1 cellular context compared by ENCODE assay signal in genomic region chr4:184815046-184815877, GRCh38.
TF ChIP-seq lines count a peak whose summit lies in the region.

No MANE protein-coding gene starts in this region.

TF ChIP-seq in K562, 482 proteins besides CTCF, POLR2A, EP300 and RAD21 (continued from another document):
- TF ChIP-seq HDAC3 (IDR thresholded peaks at IDR 0.05; ENCODE audit: borderline replicate concordance, partially characterized antibody): peak; percentile 65
- TF ChIP-seq ATF3 (IDR thresholded peaks at IDR 0.05): peak; percentile 87
- TF ChIP-seq ATF3 (CRISPR knock-in tag; conservative IDR thresholded peaks at IDR 0.05): peak; percentile 79; the same call in 1 of the 2 replicates
- TF ChIP-seq DACH1 (IDR thresholded peaks at IDR 0.05; ENCODE audit: partially characterized antibody): peak; percentile 38
- 0 out of 2 replicates have a peak, but pooled peaks have one; percentile 36 for TF ChIP-seq CBX1 (IDR thresholded peaks at IDR 0.05; ENCODE audit: low read depth)
- TF ChIP-seq, protein P1, sequence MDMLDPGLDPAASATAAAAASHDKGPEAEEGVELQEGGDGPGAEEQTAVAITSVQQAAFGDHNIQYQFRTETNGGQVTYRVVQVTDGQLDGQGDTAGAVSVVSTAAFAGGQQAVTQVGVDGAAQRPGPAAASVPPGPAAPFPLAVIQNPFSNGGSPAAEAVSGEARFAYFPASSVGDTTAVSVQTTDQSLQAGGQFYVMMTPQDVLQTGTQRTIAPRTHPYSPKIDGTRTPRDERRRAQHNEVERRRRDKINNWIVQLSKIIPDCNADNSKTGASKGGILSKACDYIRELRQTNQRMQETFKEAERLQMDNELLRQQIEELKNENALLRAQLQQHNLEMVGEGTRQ (CRISPR knock-in tag; IDR thresholded peaks at IDR 0.05): no peak
- peak; percentile 71; the same call in 1 of the 2 replicates for TF ChIP-seq NR2C2 (CRISPR knock-in tag; IDR thresholded peaks at IDR 0.05)
- TF ChIP-seq NR2C2 (tag; IDR thresholded peaks at IDR 0.05): peak; percentile 93
- peak; percentile 64; the same call in 1 of the 2 replicates for TF ChIP-seq KAT7 (CRISPR knock-in tag; IDR thresholded peaks at IDR 0.05; ENCODE audit: borderline replicate concordance)
- TF ChIP-seq NCOA6 (IDR thresholded peaks at IDR 0.05): no peak
- peak in 1 of 2 experiments; percentile 52; a peak in 1 of 4 replicates for TF ChIP-seq TBL1XR1 (IDR thresholded peaks at IDR 0.05; ENCODE audit: low read length in 2 of 2)
- TF ChIP-seq RBFOX2 (IDR thresholded peaks at IDR 0.05; ENCODE audit: low read depth, low read length): peak; percentile 50
- TF ChIP-seq MNT (conservative IDR thresholded peaks at IDR 0.05): peak in 1 of 2 experiments; percentile 30; a peak in 1 of 4 replicates
- TF ChIP-seq NCOR1 (IDR thresholded peaks at IDR 0.05): peak; percentile 70
- TF ChIP-seq ADNP (tag; IDR thresholded peaks at IDR 0.05): 0 out of 2 replicates have a peak, but pooled peaks have one; percentile 49
- TF ChIP-seq GATAD2B (IDR thresholded peaks at IDR 0.05; ENCODE audit: borderline replicate concordance): 0 out of 2 replicates have a peak, but pooled peaks have one; percentile 27
- TF ChIP-seq ATF7 (IDR thresholded peaks at IDR 0.05): peak; percentile 71
